Comparison of ENCODE assay signal across 28 cellular contexts in genomic region chr9:17929506-17929905, GRCh38.
"Had no signal": no experiment of that assay in that cellular context is flagged by ENCODE, and none has a peak within 500 bp of the region (broad histone marks: within the 10 kb centered on the region; RNA-seq: fewer than 3 reads in every experiment).

No MANE protein-coding gene starts in this region.

- H3K4me1 Mint-ChIP-seq: activated CD4-positive, alpha-beta T cell treated with anti-CD3 and anti-CD28 coated beads, Interleukin-2, amount 10 ng/mL, durations not matched to agents 24 days and 14 days; activated naive CD8-positive, alpha-beta T cell treated with anti-CD3 and anti-CD28 coated beads, Interleukin-2, amount 50 U/mL, for 24 hours; brain had no signal

- H3K36me3 Mint-ChIP-seq: activated naive CD8-positive, alpha-beta T cell; brain had no signal

- DNase-seq: activated CD4-positive, alpha-beta T cell treated with anti-CD3 and anti-CD28 coated beads, Interleukin-2, amount 10 ng/mL, durations not matched to agents 24 days and 14 days; activated CD4-positive, alpha-beta T cell treated with anti-CD3 and anti-CD28 coated beads, Interleukin-2, amount 50 U/mL, for 4 hours; activated CD8-positive, alpha-beta T cell treated with anti-CD3 and anti-CD28 coated beads for 36 hours; activated gamma-delta T cell; activated naive CD4-positive, alpha-beta T cell treated with Interleukin-2 at 50 U/mL for 16 hours; activated naive CD8-positive, alpha-beta T cell treated with anti-CD3 and anti-CD28 coated beads, Interleukin-2, amount 50 U/mL, for 24 hours; activated T-cell treated with anti-CD3 and anti-CD28 coated beads, Interleukin-2, amount 50 U/mL, for 24 hours; anterior cingulate cortex; caudate nucleus; cerebellar nuclear complex; NCI-H1048; NCI-H1105 treated with DMSO at 0.1 percent for 48 hours; NCI-H1436; NCI-H1694; NCI-H1930; NCI-H2081 treated with DMSO at 0.1 percent for 48 hours; NCI-H226; NCI-H446 treated with DMSO at 0.1 percent for 48 hours; NCI-H524; NK-92 treated with Interleukin-12 subunit alpha and Interleukin-12 subunit beta, amount 100 ng/mL, for 24 hours; PC-3; Right ventricle myocardium superior; SJCRH30; T1000; WERI-Rb-1 had no signal

- ATAC-seq: activated CD8-positive, alpha-beta T cell treated with anti-CD3 and anti-CD28 coated beads for 36 hours; activated naive CD8-positive, alpha-beta T cell treated with anti-CD3 and anti-CD28 coated beads, Interleukin-2, amount 50 U/mL, for 24 hours; PC-3 had no signal

- H3K4me3 Mint-ChIP-seq: activated CD4-positive, alpha-beta T cell treated with anti-CD3 and anti-CD28 coated beads, Interleukin-2, amount 10 ng/mL, durations not matched to agents 24 days and 14 days; activated CD8-positive, alpha-beta T cell treated with anti-CD3 and anti-CD28 coated beads for 36 hours; activated naive CD8-positive, alpha-beta T cell; activated naive CD8-positive, alpha-beta T cell treated with anti-CD3 and anti-CD28 coated beads, Interleukin-2, amount 50 U/mL, for 24 hours; activated T-cell treated with anti-CD3 and anti-CD28 coated beads, Interleukin-2, amount 50 U/mL, for 24 hours; brain had no signal

- H3K27me3 Mint-ChIP-seq: activated CD4-positive, alpha-beta T cell treated with anti-CD3 and anti-CD28 coated beads, Interleukin-2, amount 10 ng/mL, durations not matched to agents 24 days and 14 days; activated CD8-positive, alpha-beta T cell treated with anti-CD3 and anti-CD28 coated beads for 36 hours; activated naive CD8-positive, alpha-beta T cell; activated naive CD8-positive, alpha-beta T cell treated with anti-CD3 and anti-CD28 coated beads, Interleukin-2, amount 50 U/mL, for 24 hours; activated T-cell treated with anti-CD3 and anti-CD28 coated beads, Interleukin-2, amount 50 U/mL, for 24 hours had no signal

- H3K27ac Mint-ChIP-seq: activated CD4-positive, alpha-beta T cell treated with anti-CD3 and anti-CD28 coated beads, Interleukin-2, amount 10 ng/mL, durations not matched to agents 24 days and 14 days; activated CD8-positive, alpha-beta T cell treated with anti-CD3 and anti-CD28 coated beads for 36 hours; activated naive CD8-positive, alpha-beta T cell; activated naive CD8-positive, alpha-beta T cell treated with anti-CD3 and anti-CD28 coated beads, Interleukin-2, amount 50 U/mL, for 24 hours; activated T-cell treated with anti-CD3 and anti-CD28 coated beads, Interleukin-2, amount 50 U/mL, for 24 hours; activated T-helper 2 cell treated with anti-CD3 and anti-CD28 coated beads, Interferon-gamma antibody, Interleukin-2, Interleukin-4, amounts not matched to agents 10 μg/mL and 5 μg/mL and 100 μg/mL, durations not matched to agents 14 hours and 24 hours and 36 hours; brain had no signal
